In genomic region chrX:65673857-65674350, GRCh38 we compare ENCODE assay signal across 9 cellular contexts. TPM values are rescaled to one million over a fixed set of nuclear protein-coding genes. Genes with fewer than 3 reads are reported as not detected.
A peak's percentile ranks its signal among the peaks of the same experiment; 100 is the strongest.
DNase-seq lines count a peak whose midpoint lies in the region; ATAC-seq, FAIRE-seq and TF ChIP-seq lines count a peak whose summit lies in the region.
"Had no signal": no experiment of that assay in that cellular context is flagged by ENCODE, and none has a peak within 500 bp of the region (broad histone marks: within the 10 kb centered on the region; RNA-seq: fewer than 3 reads in every experiment).

No MANE protein-coding gene starts in this region.

- peak overlapping the region in 2 of 3 donors; percentile 10 to 25 for H3K9ac ChIP-seq in skeletal muscle tissue (ENCODE audit: low read depth in 1 of 3, low read length in 3 of 3)

- H3K27me3 Mint-ChIP-seq in activated CD4-positive, alpha-beta memory T cell treated with anti-CD3 and anti-CD28 coated beads for 36 hours: no peaks in the 10 kb centered on the region

- TF ChIP-seq POLR2A in GM12892 (IDR thresholded peaks at IDR 0.05; ENCODE audit: low read depth, low read length): no peak

- POLR2A ChIA-PET in activated CD4-positive, alpha-beta memory T cell treated with anti-CD3 and anti-CD28 coated beads for 36 hours (lab: Charles Lee): interaction anchor here (1.0 to 4.7 kb wide), 9 partner anchors 9 to 77 kb away, joined by 3 to 25 read pairs (median 5); no protein-coding TSS in a partner anchor

- ATAC-seq in HG03039 (IDR thresholded peaks at IDR 0.05; ENCODE audit: unreplicated experiment) (no peak), HG02870 (IDR thresholded peaks at IDR 0.05; ENCODE audit: unreplicated experiment) (no peak)

- no peak overlapping the region for H3K4me3 ChIP-seq in fibroblast of pulmonary artery (replicated peaks; ENCODE audit: low read depth, low read length)
- H3K4me3 ChIP-seq in skeletal muscle tissue (ENCODE audit: low read length in 3 of 3): peak overlapping the region in 1 of 3 donors; percentile 43

- H3K4me1 Mint-ChIP-seq in activated CD4-positive, alpha-beta memory T cell treated with anti-CD3 and anti-CD28 coated beads for 36 hours (ENCODE audit: low read depth): peaks cover 59% of the 10 kb centered on the region

- no peaks in the 10 kb centered on the region for H3K36me3 ChIP-seq in skeletal muscle tissue (ENCODE audit: control insufficient read depth in 3 of 3, insufficient read depth in 3 of 3, low read length in 3 of 3)

- DNase-seq in GM12892 (ENCODE audit: insufficient read length) (no peak), fibroblast of pulmonary artery (ENCODE audit: low read depth) (peak; percentile 37), head of caudate nucleus (no peak)
- no peak for DNase-seq in activated CD4-positive, alpha-beta memory T cell treated with anti-CD3 and anti-CD28 coated beads for 36 hours
- DNase-seq in stimulated activated CD4-positive, alpha-beta T cell treated with anti-CD3 and anti-CD28 coated beads, Interleukin-2, amount 100 ng/mL, for 48 hours: no peak
- DNase-seq: NK-92 treated with Interleukin-12 subunit alpha and Interleukin-12 subunit beta, amount 100 ng/mL, for 24 hours had no signal

- no peaks in the 10 kb centered on the region for H3K9me3 ChIP-seq in skeletal muscle tissue (ENCODE audit: control insufficient read depth in 3 of 3, low read length in 3 of 3)

- H3K27ac ChIP-seq in skeletal muscle tissue (ENCODE audit: low read depth, low read length): peak overlapping the region; percentile 75

- H3K4me3 Mint-ChIP-seq in activated CD4-positive, alpha-beta memory T cell treated with anti-CD3 and anti-CD28 coated beads for 36 hours: peak overlapping the region; percentile 80

- no peaks in the 10 kb centered on the region for H3K9me3 Mint-ChIP-seq in activated CD4-positive, alpha-beta memory T cell treated with anti-CD3 and anti-CD28 coated beads for 36 hours

- TF ChIP-seq CTCF in fibroblast of pulmonary artery (IDR thresholded peaks at IDR 0.05; ENCODE audit: low read length, missing control alignments): no peak

- CTCF ChIA-PET in activated CD4-positive, alpha-beta memory T cell treated with anti-CD3 and anti-CD28 coated beads for 36 hours (lab: Charles Lee): interaction anchor here (1.1 to 2.1 kb wide), 8 partner anchors 11 to 77 kb away, joined by 3 to 8 read pairs (median 5); no protein-coding TSS in a partner anchor

- FAIRE-seq in GM12892 (lab: Jason Lieb, UNC): peak; percentile 70

- intact Hi-C loops in activated CD4-positive, alpha-beta memory T cell treated with anti-CD3 and anti-CD28 coated beads for 36 hours (cut with micrococcal nuclease): loop anchor here (1.0 kb wide), 1 partner anchor 32 kb away; no protein-coding TSS in a partner anchor
- intact Hi-C loops in head of caudate nucleus (cut with DNase I): no loop called here

- peaks cover 34 to 53% (median 51%) of the 10 kb centered on the region in 3 donors for H3K4me1 ChIP-seq in skeletal muscle tissue (ENCODE audit: control insufficient read depth in 3 of 3, insufficient read depth in 3 of 3, low read length in 3 of 3)

- H3K27ac Mint-ChIP-seq in activated CD4-positive, alpha-beta memory T cell treated with anti-CD3 and anti-CD28 coated beads for 36 hours: peak overlapping the region; percentile 97

- H3K27me3 ChIP-seq in skeletal muscle tissue (ENCODE audit: control insufficient read depth in 3 of 3, insufficient read depth in 3 of 3, low read length in 3 of 3): no peaks in the 10 kb centered on the region

- H3K36me3 Mint-ChIP-seq in activated CD4-positive, alpha-beta memory T cell treated with anti-CD3 and anti-CD28 coated beads for 36 hours: peaks cover 61% of the 10 kb centered on the region

RNA-seq across cellular contexts. Expression of gene MSN, which starts 6.5 kb away (rescaled TPM):
- polyA plus RNA-seq in GM12892 (2012; ENCODE audit: missing spikeins): 227 TPM
- total RNA-seq in activated CD4-positive, alpha-beta memory T cell treated with anti-CD3 and anti-CD28 coated beads for 36 hours: 100 to 1,000 TPM; 494 to 502 TPM
- total RNA-seq in skeletal muscle tissue: 57.9 TPM
